1 cellular context compared by ENCODE assay signal in genomic region chr12:53675701-53676607, GRCh38.
TF ChIP-seq lines count a peak whose summit lies in the region.

Gene ATP5MC2 (minus strand): TSS chr12:53676083. CDS start chr12:53672614, 3,469 bp downstream.

TF ChIP-seq in HepG2, 621 proteins besides CTCF, POLR2A, EP300 and RAD21 (continued from another document and continues in another):
- TF ChIP-seq RAD51 (IDR thresholded peaks at IDR 0.05; ENCODE audit: borderline replicate concordance) (no peak), ZNF512B (CRISPR knock-in tag; IDR thresholded peaks at IDR 0.05; ENCODE audit: borderline replicate concordance) (no peak), IRF2 (CRISPR knock-in tag; IDR thresholded peaks at IDR 0.05) (peak; percentile 96), HOXA5 (CRISPR knock-in tag; IDR thresholded peaks at IDR 0.05) (peak; percentile 82), ZBTB4 (CRISPR knock-in tag; IDR thresholded peaks at IDR 0.05; ENCODE audit: borderline replicate concordance) (0 out of 2 replicates have a peak, but pooled peaks have one; percentile 61), RARG (CRISPR knock-in tag; IDR thresholded peaks at IDR 0.05; ENCODE audit: low read depth) (no peak), HDAC1 (CRISPR knock-in tag; IDR thresholded peaks at IDR 0.05) (peak; percentile 87), HOXA7 (CRISPR knock-in tag; IDR thresholded peaks at IDR 0.05) (peak; percentile 87; the same call in 1 of the 2 replicates), ZSCAN30 (CRISPR knock-in tag; IDR thresholded peaks at IDR 0.05) (peak; percentile 61; the same call in 1 of the 2 replicates), ZNF709 (CRISPR knock-in tag; IDR thresholded peaks at IDR 0.05) (peak; percentile 62; the same call in 1 of the 2 replicates), ZNF614 (CRISPR knock-in tag; IDR thresholded peaks at IDR 0.05; ENCODE audit: borderline replicate concordance) (peak; percentile 98), TEAD2 (CRISPR knock-in tag; IDR thresholded peaks at IDR 0.05) (no peak), ZNF75D (CRISPR knock-in tag; IDR thresholded peaks at IDR 0.05; ENCODE audit: borderline replicate concordance) (no peak), ZFP1 (CRISPR knock-in tag; IDR thresholded peaks at IDR 0.05) (peak; percentile 86), U2AF1 (optimal IDR thresholded peaks at IDR 0.05; ENCODE audit: low read depth, low read length) (peak; percentile 77), FOXO1 (CRISPR knock-in tag; IDR thresholded peaks at IDR 0.05) (no peak; the same call in 1 of the 2 replicates), ELF1 (CRISPR knock-in tag; IDR thresholded peaks at IDR 0.05) (peak; percentile 79), SMC3 (IDR thresholded peaks at IDR 0.05; ENCODE audit: low read length) (peak; percentile 89), SYNCRIP (IDR thresholded peaks at IDR 0.05; ENCODE audit: insufficient read depth, low read depth, low read length) (no peak), XBP1 (CRISPR knock-in tag; IDR thresholded peaks at IDR 0.05) (no peak), ZNF792 (CRISPR knock-in tag; IDR thresholded peaks at IDR 0.05) (peak; percentile 97), NCOA5 (CRISPR knock-in tag; IDR thresholded peaks at IDR 0.05) (no peak), ARID5B (CRISPR knock-in tag; IDR thresholded peaks at IDR 0.05) (peak; percentile 87), ZNF160 (CRISPR knock-in tag; IDR thresholded peaks at IDR 0.05) (peak; percentile 83; the same call in 1 of the 2 replicates), ZNF331 (CRISPR knock-in tag; IDR thresholded peaks at IDR 0.05) (peak; percentile 93; the same call in 1 of the 2 replicates), TOPORS (CRISPR knock-in tag; IDR thresholded peaks at IDR 0.05) (peak; percentile 86; the same call in 1 of the 2 replicates), CHD2 (IDR thresholded peaks at IDR 0.05; ENCODE audit: low read depth, low read length) (peak; percentile 19; the same call in 1 of the 2 replicates), SOX13 (IDR thresholded peaks at IDR 0.05) (no peak), SOX13 (CRISPR knock-in tag; conservative IDR thresholded peaks at IDR 0.05 in 1 of 2, IDR thresholded peaks at IDR 0.05 in 1 of 2) (peak in 1 of 2 experiments; percentile 69; a peak in 2 of 4 replicates), THYN1 (CRISPR knock-in tag; IDR thresholded peaks at IDR 0.05; ENCODE audit: borderline replicate concordance, low read depth) (no peak), E2F1 (CRISPR knock-in tag; IDR thresholded peaks at IDR 0.05) (peak; percentile 77), SRY (CRISPR knock-in tag; IDR thresholded peaks at IDR 0.05) (peak; percentile 97), ZNF691 (CRISPR knock-in tag; IDR thresholded peaks at IDR 0.05; ENCODE audit: borderline replicate concordance, low read depth) (peak; percentile 87)
- TF ChIP-seq, protein P1, sequence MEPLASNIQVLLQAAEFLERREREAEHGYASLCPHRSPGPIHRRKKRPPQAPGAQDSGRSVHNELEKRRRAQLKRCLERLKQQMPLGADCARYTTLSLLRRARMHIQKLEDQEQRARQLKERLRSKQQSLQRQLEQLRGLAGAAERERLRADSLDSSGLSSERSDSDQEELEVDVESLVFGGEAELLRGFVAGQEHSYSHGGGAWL (CRISPR knock-in tag; IDR thresholded peaks at IDR 0.05): peak; percentile 67; the same call in 1 of the 2 replicates
- TF ChIP-seq, protein P2, sequence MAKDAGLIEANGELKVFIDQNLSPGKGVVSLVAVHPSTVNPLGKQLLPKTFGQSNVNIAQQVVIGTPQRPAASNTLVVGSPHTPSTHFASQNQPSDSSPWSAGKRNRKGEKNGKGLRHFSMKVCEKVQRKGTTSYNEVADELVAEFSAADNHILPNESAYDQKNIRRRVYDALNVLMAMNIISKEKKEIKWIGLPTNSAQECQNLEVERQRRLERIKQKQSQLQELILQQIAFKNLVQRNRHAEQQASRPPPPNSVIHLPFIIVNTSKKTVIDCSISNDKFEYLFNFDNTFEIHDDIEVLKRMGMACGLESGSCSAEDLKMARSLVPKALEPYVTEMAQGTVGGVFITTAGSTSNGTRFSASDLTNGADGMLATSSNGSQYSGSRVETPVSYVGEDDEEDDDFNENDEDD (CRISPR knock-in tag; IDR thresholded peaks at IDR 0.05; ENCODE audit: borderline replicate concordance): peak; percentile 80; the same call in 1 of the 2 replicates
- TF ChIP-seq, protein P3, sequence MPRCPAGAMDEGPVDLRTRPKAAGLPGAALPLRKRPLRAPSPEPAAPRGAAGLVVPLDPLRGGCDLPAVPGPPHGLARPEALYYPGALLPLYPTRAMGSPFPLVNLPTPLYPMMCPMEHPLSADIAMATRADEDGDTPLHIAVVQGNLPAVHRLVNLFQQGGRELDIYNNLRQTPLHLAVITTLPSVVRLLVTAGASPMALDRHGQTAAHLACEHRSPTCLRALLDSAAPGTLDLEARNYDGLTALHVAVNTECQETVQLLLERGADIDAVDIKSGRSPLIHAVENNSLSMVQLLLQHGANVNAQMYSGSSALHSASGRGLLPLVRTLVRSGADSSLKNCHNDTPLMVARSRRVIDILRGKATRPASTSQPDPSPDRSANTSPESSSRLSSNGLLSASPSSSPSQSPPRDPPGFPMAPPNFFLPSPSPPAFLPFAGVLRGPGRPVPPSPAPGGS (CRISPR knock-in tag; IDR thresholded peaks at IDR 0.05): peak; percentile 97; the same call in 1 of the 2 replicates
- TF ChIP-seq, protein P4, sequence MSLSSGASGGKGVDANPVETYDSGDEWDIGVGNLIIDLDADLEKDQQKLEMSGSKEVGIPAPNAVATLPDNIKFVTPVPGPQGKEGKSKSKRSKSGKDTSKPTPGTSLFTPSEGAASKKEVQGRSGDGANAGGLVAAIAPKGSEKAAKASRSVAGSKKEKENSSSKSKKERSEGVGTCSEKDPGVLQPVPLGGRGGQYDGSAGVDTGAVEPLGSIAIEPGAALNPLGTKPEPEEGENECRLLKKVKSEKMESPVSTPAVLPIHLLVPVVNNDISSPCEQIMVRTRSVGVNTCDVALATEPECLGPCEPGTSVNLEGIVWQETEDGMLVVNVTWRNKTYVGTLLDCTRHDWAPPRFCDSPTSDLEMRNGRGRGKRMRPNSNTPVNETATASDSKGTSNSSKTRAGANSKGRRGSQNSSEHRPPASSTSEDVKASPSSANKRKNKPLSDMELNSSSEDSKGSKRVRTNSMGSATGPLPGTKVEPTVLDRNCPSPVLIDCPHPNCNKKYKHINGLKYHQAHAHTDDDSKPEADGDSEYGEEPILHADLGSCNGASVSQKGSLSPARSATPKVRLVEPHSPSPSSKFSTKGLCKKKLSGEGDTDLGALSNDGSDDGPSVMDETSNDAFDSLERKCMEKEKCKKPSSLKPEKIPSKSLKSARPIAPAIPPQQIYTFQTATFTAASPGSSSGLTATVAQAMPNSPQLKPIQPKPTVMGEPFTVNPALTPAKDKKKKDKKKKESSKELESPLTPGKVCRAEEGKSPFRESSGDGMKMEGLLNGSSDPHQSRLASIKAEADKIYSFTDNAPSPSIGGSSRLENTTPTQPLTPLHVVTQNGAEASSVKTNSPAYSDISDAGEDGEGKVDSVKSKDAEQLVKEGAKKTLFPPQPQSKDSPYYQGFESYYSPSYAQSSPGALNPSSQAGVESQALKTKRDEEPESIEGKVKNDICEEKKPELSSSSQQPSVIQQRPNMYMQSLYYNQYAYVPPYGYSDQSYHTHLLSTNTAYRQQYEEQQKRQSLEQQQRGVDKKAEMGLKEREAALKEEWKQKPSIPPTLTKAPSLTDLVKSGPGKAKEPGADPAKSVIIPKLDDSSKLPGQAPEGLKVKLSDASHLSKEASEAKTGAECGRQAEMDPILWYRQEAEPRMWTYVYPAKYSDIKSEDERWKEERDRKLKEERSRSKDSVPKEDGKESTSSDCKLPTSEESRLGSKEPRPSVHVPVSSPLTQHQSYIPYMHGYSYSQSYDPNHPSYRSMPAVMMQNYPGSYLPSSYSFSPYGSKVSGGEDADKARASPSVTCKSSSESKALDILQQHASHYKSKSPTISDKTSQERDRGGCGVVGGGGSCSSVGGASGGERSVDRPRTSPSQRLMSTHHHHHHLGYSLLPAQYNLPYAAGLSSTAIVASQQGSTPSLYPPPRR (CRISPR knock-in tag; IDR thresholded peaks at IDR 0.05; ENCODE audit: borderline replicate concordance): peak; percentile 47
